ENCODE assay signal across 1 cellular context in the genomic region with DNA sequence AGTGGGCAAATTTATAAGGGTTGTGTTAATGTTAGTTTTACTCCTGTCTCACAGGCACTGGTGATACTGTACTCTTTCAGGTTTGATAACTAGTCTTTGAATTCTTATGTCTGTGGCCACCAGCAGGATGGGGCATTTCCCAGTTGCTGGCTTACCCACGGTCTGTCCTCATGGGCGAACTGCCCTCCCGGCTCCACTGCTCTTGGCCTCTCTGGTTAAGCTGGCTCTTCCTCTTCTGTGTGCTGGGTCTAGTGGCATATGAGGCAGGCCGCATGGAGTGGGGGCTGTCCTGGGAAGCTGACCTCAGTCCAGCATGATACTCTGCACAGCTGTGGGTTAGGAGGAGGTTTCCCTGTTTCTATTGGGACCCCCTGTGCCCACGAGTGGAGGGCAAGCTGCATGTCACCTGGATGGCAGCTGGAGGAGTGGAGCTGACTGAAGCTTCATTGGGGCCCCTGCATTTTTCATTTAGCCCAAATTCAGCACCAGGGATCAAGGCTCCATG.
A peak's percentile ranks its signal among the peaks of the same experiment; 100 is the strongest.
TF ChIP-seq lines count a peak whose summit lies in the region.

No MANE protein-coding gene starts in this region.

TF ChIP-seq in K562, 482 proteins besides CTCF, POLR2A, EP300 and RAD21:
- no peak for TF ChIP-seq ZNF584 (CRISPR knock-in tag; IDR thresholded peaks at IDR 0.05; ENCODE audit: low read depth)
- TF ChIP-seq TAF15 (IDR thresholded peaks at IDR 0.05; ENCODE audit: low read depth, low read length), result no peak
- TF ChIP-seq ZNF316 (IDR thresholded peaks at IDR 0.05), result peak; percentile 42; the same call in 1 of the 2 replicates
- no peak for TF ChIP-seq PHF8 (IDR thresholded peaks at IDR 0.05; ENCODE audit: borderline replicate concordance, low read length)
